9 cellular contexts compared by ENCODE assay signal in the genomic region with DNA sequence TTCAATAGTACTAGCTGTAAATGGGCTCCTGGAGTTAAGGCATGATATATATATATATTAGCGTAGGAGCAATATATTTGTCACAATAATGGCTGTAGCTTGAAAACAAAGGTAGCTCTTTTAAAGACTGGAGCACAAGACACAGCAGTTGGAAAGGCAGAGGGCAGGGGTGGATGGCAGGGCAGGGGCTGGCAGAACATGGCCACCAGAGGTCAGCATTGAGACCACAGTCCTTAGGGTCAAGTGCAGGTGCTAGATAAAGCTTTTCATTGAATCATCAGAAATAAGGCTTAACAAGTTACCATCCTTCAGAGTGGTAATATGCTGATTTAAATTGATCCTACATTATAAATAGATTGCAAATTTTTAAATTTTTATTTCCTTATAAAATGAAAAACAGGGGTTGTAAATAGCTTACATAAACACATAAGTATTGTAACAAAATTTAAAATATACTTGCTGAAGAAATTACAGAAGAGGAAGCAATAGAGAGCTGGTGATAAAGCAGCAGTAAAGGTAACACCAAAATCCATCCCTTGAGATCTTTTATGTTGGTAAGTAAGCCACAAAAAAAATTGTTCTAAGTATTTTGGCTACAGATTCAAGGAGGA.
DNase-seq lines count a peak whose midpoint lies in the region; ATAC-seq and TF ChIP-seq lines count a peak whose summit lies in the region.
"Had no signal": no experiment of that assay in that cellular context is flagged by ENCODE, and none has a peak within 500 bp of the region (broad histone marks: within the 10 kb centered on the region; RNA-seq: fewer than 3 reads in every experiment).

No MANE protein-coding gene starts in this region.

- H3K27ac Mint-ChIP-seq in Calu3 (ENCODE audit: unreplicated experiment) = no peak overlapping the region
- H3K27ac Mint-ChIP-seq in activated CD8-positive, alpha-beta T cell treated with anti-CD3 and anti-CD28 coated beads for 36 hours = no peak overlapping the region

- no peak overlapping the region for H3K27ac ChIP-seq in thoracic aorta

- H3K4me1 ChIP-seq in thoracic aorta (ENCODE audit: control insufficient read depth in 1 of 2, low read depth in 2 of 2) = no peaks in the 10 kb centered on the region

- H3K9me3 ChIP-seq in thoracic aorta = no peaks in the 10 kb centered on the region

- H3K4me3 Mint-ChIP-seq in Calu3 (ENCODE audit: low read depth, unreplicated experiment) = no peak overlapping the region
- no peak overlapping the region for H3K4me3 Mint-ChIP-seq in activated CD8-positive, alpha-beta T cell treated with anti-CD3 and anti-CD28 coated beads for 36 hours

- peaks cover 8% of the 10 kb centered on the region for H3K27me3 Mint-ChIP-seq in Calu3 (ENCODE audit: unreplicated experiment)
- no peaks in the 10 kb centered on the region for H3K27me3 Mint-ChIP-seq in activated CD8-positive, alpha-beta T cell treated with anti-CD3 and anti-CD28 coated beads for 36 hours

- H3K36me3 ChIP-seq in thoracic aorta = no peaks in the 10 kb centered on the region

- TF ChIP-seq CTCF in Calu3 (IDR thresholded peaks at IDR 0.05; ENCODE audit: unreplicated experiment) (peak; percentile 81), thoracic aorta (IDR thresholded peaks at IDR 0.05) (peak; percentile 48)
- peak; percentile 56 for TF ChIP-seq CTCF in activated CD8-positive, alpha-beta T cell treated with anti-CD3 and anti-CD28 coated beads for 36 hours (IDR thresholded peaks at IDR 0.05)

- POLR2A ChIA-PET in activated CD8-positive, alpha-beta T cell treated with anti-CD3 and anti-CD28 coated beads for 36 hours (lab: Charles Lee) = no interaction called here

- intact Hi-C loops in Calu3 (cut with micrococcal nuclease; ENCODE audit: unreplicated experiment) = loop anchor here (2.0 to 5.0 kb wide), 2 partner anchors 202 to 242 kb away; no protein-coding TSS in a partner anchor
- intact Hi-C loops in activated CD8-positive, alpha-beta T cell treated with anti-CD3 and anti-CD28 coated beads for 36 hours (cut with micrococcal nuclease) = no loop called here

- ATAC-seq in GM21360 (IDR thresholded peaks at IDR 0.05; ENCODE audit: unreplicated experiment) (peak; percentile 57), thoracic aorta (ENCODE audit: insufficient number of reproducible peaks, low FRiP score, low read depth) (no peak), HG03039 (IDR thresholded peaks at IDR 0.05; ENCODE audit: unreplicated experiment) (no peak)
- no peak for ATAC-seq in activated CD8-positive, alpha-beta T cell treated with anti-CD3 and anti-CD28 coated beads for 36 hours
- ATAC-seq: mucosa of descending colon had no signal

- no peaks in the 10 kb centered on the region for H3K27me3 ChIP-seq in thoracic aorta (replicated peaks; ENCODE audit: insufficient read depth)

- DNase-seq in Calu3 = peak; percentile 73
- peak; percentile 30 for DNase-seq in NCI-H146 treated with DMSO at 0.1 percent for 48 hours (lab: John Stamatoyannopoulos, UW; ENCODE audit: unreplicated experiment)
- DNase-seq in activated CD8-positive, alpha-beta T cell treated with anti-CD3 and anti-CD28 coated beads for 36 hours = peak; percentile 51
- peak; percentile 36 for DNase-seq in iPS DF 4.7 (ENCODE audit: extremely low read depth, low spot score)
- no peak for DNase-seq in thoracic aorta (ENCODE audit: low spot score)
- no peak for DNase-seq in middle frontal gyrus (ENCODE audit: extremely low spot score, low spot score)

- CTCF ChIA-PET in Calu3 (lab: Charles Lee) = interaction anchor here (0.6 to 3.1 kb wide), 5 partner anchors 77 to 243 kb away, joined by 3 to 25 read pairs (median 5); no protein-coding TSS in a partner anchor
- CTCF ChIA-PET in activated CD8-positive, alpha-beta T cell treated with anti-CD3 and anti-CD28 coated beads for 36 hours (lab: Charles Lee) = interaction anchor here (0.5 to 3.6 kb wide), 17 partner anchors 11 to 1150 kb away, joined by 3 to 18 read pairs (median 4); no protein-coding TSS in a partner anchor

- no peaks in the 10 kb centered on the region for H3K9me3 Mint-ChIP-seq in Calu3 (ENCODE audit: low read depth, unreplicated experiment)
- no peaks in the 10 kb centered on the region for H3K9me3 Mint-ChIP-seq in activated CD8-positive, alpha-beta T cell treated with anti-CD3 and anti-CD28 coated beads for 36 hours

- H3K36me3 Mint-ChIP-seq in Calu3 (ENCODE audit: insufficient read depth, unreplicated experiment) = no peaks in the 10 kb centered on the region
- no peaks in the 10 kb centered on the region for H3K36me3 Mint-ChIP-seq in activated CD8-positive, alpha-beta T cell treated with anti-CD3 and anti-CD28 coated beads for 36 hours (ENCODE audit: low read depth)

- no TSS peak for BruUV-seq in Calu3 (replicated peaks; lab: Mats Ljungman, UMichigan)

- no peaks in the 10 kb centered on the region for H3K4me1 Mint-ChIP-seq in Calu3 (ENCODE audit: low read depth, unreplicated experiment)
- H3K4me1 Mint-ChIP-seq in activated CD8-positive, alpha-beta T cell treated with anti-CD3 and anti-CD28 coated beads for 36 hours (ENCODE audit: low read depth) = no peaks in the 10 kb centered on the region

- no peak overlapping the region for H3K4me3 ChIP-seq in thoracic aorta
- H3K4me3 ChIP-seq: mucosa of descending colon had no signal

Comparison
In these comparisons a context has a peak if more than half of its experiments do, and no peak if none do; other contexts are left out.
1. DNase-seq: peak in Calu3 (single experiment), NCI-H146 treated with DMSO at 0.1 percent for 48 hours (single experiment), activated CD8-positive, alpha-beta T cell treated with anti-CD3 and anti-CD28 coated beads for 36 hours (single experiment) and iPS DF 4.7 (single experiment); none in thoracic aorta (single experiment) and middle frontal gyrus (single experiment).
2. Peak in every context shown above with its lines, with median percentiles within 50 percentile points of each other: CTCF ChIP-seq.